In genomic region chr11:68053117-68053516, GRCh38 we compare ENCODE assay signal across 13 cellular contexts. TPM values are rescaled to one million over a fixed set of nuclear protein-coding genes. Genes with fewer than 3 reads are reported as not detected.
DNase-seq lines count a peak whose midpoint lies in the region; ATAC-seq, FAIRE-seq and TF ChIP-seq lines count a peak whose summit lies in the region.
"Had no signal": no experiment of that assay in that cellular context is flagged by ENCODE, and none has a peak within 500 bp of the region (broad histone marks: within the 10 kb centered on the region; RNA-seq: fewer than 3 reads in every experiment).

No MANE protein-coding gene starts in this region.

- H3K4me3 Mint-ChIP-seq in WTC11, result no peak overlapping the region
- no peak overlapping the region for H3K4me3 Mint-ChIP-seq in stimulated activated naive CD8-positive, alpha-beta T cell treated with anti-CD3 and anti-CD28 coated beads, Interleukin-15, amount 100 ng/mL, for 72 hours
- H3K4me3 Mint-ChIP-seq: stimulated activated naive CD8-positive, alpha-beta T cell treated with anti-CD3 and anti-CD28 coated beads, Interleukin-15, Interleukin-2, amounts not matched to agents 100 ng/mL and 50 ng/mL, for 24 hours had no signal

- no peaks in the 10 kb centered on the region for H3K9me3 ChIP-seq in A549
- H3K9me3 ChIP-seq: gastroesophageal sphincter had no signal

- H3K9me3 Mint-ChIP-seq in WTC11, result no peaks in the 10 kb centered on the region
- no peaks in the 10 kb centered on the region for H3K9me3 Mint-ChIP-seq in stimulated activated naive CD8-positive, alpha-beta T cell treated with anti-CD3 and anti-CD28 coated beads, Interleukin-15, amount 100 ng/mL, for 72 hours
- H3K9me3 Mint-ChIP-seq: stimulated activated naive CD8-positive, alpha-beta T cell treated with anti-CD3 and anti-CD28 coated beads, Interleukin-15, Interleukin-2, amounts not matched to agents 100 ng/mL and 50 ng/mL, for 24 hours had no signal

- TF ChIP-seq POLR2A in A549 (IDR thresholded peaks at IDR 0.05; ENCODE audit: low read length), result no peak

- H3K4me2 ChIP-seq in A549, result no peak overlapping the region

- DNase-seq in A549 (ENCODE audit: low read depth in 1 of 2, low spot score in 1 of 2), result no peak
- peak; percentile 4 for DNase-seq in Daoy (ENCODE audit: low read depth)
- DNase-seq in WTC11 (ENCODE audit: low spot score), result no peak
- peak; percentile 57 for DNase-seq in islet precursor cell
- DNase-seq in NCI-H2171 treated with DMSO at 0.1 percent for 48 hours (lab: John Stamatoyannopoulos, UW), result no peak
- no peak for DNase-seq in stimulated activated naive CD8-positive, alpha-beta T cell treated with anti-CD3 and anti-CD28 coated beads, Interleukin-15, amount 100 ng/mL, for 72 hours
- DNase-seq: MV-4-11, NCI-H226 had no signal

- POLR2A ChIA-PET in A549 (lab: Yijun Ruan, JAX) (interaction anchor here (0.8 kb wide), 1 partner anchor 25 kb away, joined by 3 read pairs; no protein-coding TSS in a partner anchor), WTC11 (lab: Charles Lee) (no interaction called here)

- no peak overlapping the region for H3K27ac ChIP-seq in A549
- H3K27ac ChIP-seq: gastroesophageal sphincter had no signal

- H3K4me1 ChIP-seq in A549, result 0 out of 3 replicates have a peak, but pooled peaks cover 3% of the 10 kb centered on the region
- H3K4me1 ChIP-seq: gastroesophageal sphincter had no signal

- CTCF ChIA-PET in A549 (lab: Yijun Ruan, JAX) (interaction anchor here (0.8 to 1.6 kb wide), 3 partner anchors 12 to 156 kb away, joined by 3 to 4 read pairs (median 4); no protein-coding TSS in a partner anchor), WTC11 (lab: Charles Lee) (interaction anchor here (1.2 kb wide), 1 partner anchor 153 kb away, joined by 3 read pairs; no protein-coding TSS in a partner anchor)

- no peak for FAIRE-seq in A549 (lab: Jason Lieb, UNC)
- FAIRE-seq: islet of Langerhans had no signal

- H3K27ac Mint-ChIP-seq in WTC11, result no peak overlapping the region
- H3K27ac Mint-ChIP-seq in stimulated activated naive CD8-positive, alpha-beta T cell treated with anti-CD3 and anti-CD28 coated beads, Interleukin-15, amount 100 ng/mL, for 72 hours, result peak overlapping the region in 1 of 2 donors; percentile 39
- H3K27ac Mint-ChIP-seq: stimulated activated naive CD8-positive, alpha-beta T cell treated with anti-CD3 and anti-CD28 coated beads, Interleukin-15, Interleukin-2, amounts not matched to agents 100 ng/mL and 50 ng/mL, for 24 hours had no signal

- TF ChIP-seq CTCF in A549 (IDR thresholded peaks at IDR 0.05), result no peak
- TF ChIP-seq CTCF in WTC11 (IDR thresholded peaks at IDR 0.05), result no peak

- peak; percentile 10 to 15; a peak in 3 of 6 replicates for ATAC-seq in A549
- ATAC-seq in WTC11, result no peak; the same call in 1 of the 2 replicates
- no peak for ATAC-seq in stimulated activated naive CD8-positive, alpha-beta T cell treated with anti-CD3 and anti-CD28 coated beads, Interleukin-15, amount 100 ng/mL, for 72 hours
- no peak for ATAC-seq in GM21825 (IDR thresholded peaks at IDR 0.05; ENCODE audit: unreplicated experiment)
- no peak for ATAC-seq in HG03439 (IDR thresholded peaks at IDR 0.05; ENCODE audit: unreplicated experiment)
- ATAC-seq: gastroesophageal sphincter had no signal

- H3K27me3 Mint-ChIP-seq in WTC11 (ENCODE audit: low read depth), result no peaks in the 10 kb centered on the region
- H3K27me3 Mint-ChIP-seq in stimulated activated naive CD8-positive, alpha-beta T cell treated with anti-CD3 and anti-CD28 coated beads, Interleukin-15, amount 100 ng/mL, for 72 hours, result no peaks in the 10 kb centered on the region
- H3K27me3 Mint-ChIP-seq: stimulated activated naive CD8-positive, alpha-beta T cell treated with anti-CD3 and anti-CD28 coated beads, Interleukin-15, Interleukin-2, amounts not matched to agents 100 ng/mL and 50 ng/mL, for 24 hours had no signal

- peaks cover 6% of the 10 kb centered on the region for H3K4me1 Mint-ChIP-seq in WTC11
- no peaks in the 10 kb centered on the region for H3K4me1 Mint-ChIP-seq in stimulated activated naive CD8-positive, alpha-beta T cell treated with anti-CD3 and anti-CD28 coated beads, Interleukin-15, amount 100 ng/mL, for 72 hours

- H3K36me3 Mint-ChIP-seq in WTC11, result peaks cover 18% of the 10 kb centered on the region

- H3K4me3 ChIP-seq in A549, result no peak overlapping the region
- H3K4me3 ChIP-seq: gastroesophageal sphincter had no signal

- WGBS in A549 (ENCODE audit: missing lambda C conversion rate), result 81% methylated on average over 9 of the region's 9 CpGs

- TF ChIP-seq EP300 in A549 (IDR thresholded peaks at IDR 0.05), result no peak

- TF ChIP-seq RAD21 in A549 (conservative IDR thresholded peaks at IDR 0.05 in 1 of 2, IDR thresholded peaks at IDR 0.05 in 1 of 2), result no peak

TF ChIP-seq in A549, 52 proteins besides CTCF, POLR2A, EP300 and RAD21 (continues in another document):
- TF ChIP-seq EHF (CRISPR knock-in tag; IDR thresholded peaks at IDR 0.05) (no peak), HEYL (CRISPR knock-in tag; IDR thresholded peaks at IDR 0.05) (no peak), CHD4 (IDR thresholded peaks at IDR 0.05; ENCODE audit: borderline replicate concordance) (no peak), POLR2AphosphoS2 (conservative IDR thresholded peaks at IDR 0.05; ENCODE audit: low read length) (peak; percentile 63; the same call in 1 of the 2 replicates), SMC3 (IDR thresholded peaks at IDR 0.05) (no peak), EHMT2 (IDR thresholded peaks at IDR 0.05; ENCODE audit: low read depth) (no peak), PBX3 (IDR thresholded peaks at IDR 0.05) (0 out of 2 replicates have a peak, but pooled peaks have one; percentile 35)

TF ChIP-seq in WTC11, 78 proteins besides CTCF, POLR2A, EP300 and RAD21:
- no peak for TF ChIP-seq NR3C1 (CRISPR knock-in tag; conservative IDR thresholded peaks at IDR 0.05; ENCODE audit: low read depth)
- TF ChIP-seq RELA (CRISPR knock-in tag; IDR thresholded peaks at IDR 0.05; ENCODE audit: borderline replicate concordance), result no peak
- no peak for TF ChIP-seq MYBL2 (CRISPR knock-in tag; IDR thresholded peaks at IDR 0.05)
- 0 out of 2 replicates have a peak, but pooled peaks have one; percentile 43 for TF ChIP-seq EMX1 (CRISPR knock-in tag; IDR thresholded peaks at IDR 0.05)
- TF ChIP-seq NFATC4 (CRISPR knock-in tag; IDR thresholded peaks at IDR 0.05), result 0 out of 2 replicates have a peak, but pooled peaks have one; percentile 11

RNA-seq across cellular contexts. Expression of gene TCIRG1, which starts 14.3 kb away (rescaled TPM):
- polyA plus RNA-seq in A549 (2011; rRNA removed) (36.3 and 49.4 TPM in 2 replicates), A549 (2017; fragmentation: RNase III; extraction: RNeasy Plus Mini Kit Qiagen cat#74134 plus additional on column Dnase treatment) (94.9 to 120 TPM (median 115 TPM) in 3 replicates)
- polyA plus RNA-seq in A549 (2012; cell fraction: cytosol; rRNA removed), result 99.5 and 132 TPM in 2 replicates
- 1,336 and 1,871 TPM in 2 replicates for polyA plus RNA-seq in A549 (2012; cell fraction: nucleus; rRNA removed)
- 33.0 and 50.4 TPM in 2 replicates for polyA minus RNA-seq in A549 (2011; rRNA and poly(A)+ RNA removed)
- 31.7 and 41.0 TPM in 2 replicates for total RNA-seq in Daoy (2014; rRNA removed; shearing (Covaris generic))
- total RNA-seq in WTC11 (2021), result 50.7 to 51.7 TPM (median 51.1 TPM) in 3 replicates

RNA-seq across cellular contexts. Expression of gene NDUFS8, which starts 22.6 kb away (rescaled TPM):
- polyA plus RNA-seq in A549 (2011; rRNA removed), result 71.0 and 73.7 TPM in 2 replicates
- 361 and 428 TPM in 2 replicates for polyA plus RNA-seq in A549 (2012; cell fraction: cytosol; rRNA removed)
- polyA plus RNA-seq in A549 (2012; cell fraction: nucleus; rRNA removed), result 379 and 494 TPM in 2 replicates
- polyA plus RNA-seq in A549 (2017; fragmentation: RNase III; extraction: RNeasy Plus Mini Kit Qiagen cat#74134 plus additional on column Dnase treatment), result 283 to 300 TPM (median 298 TPM) in 3 replicates
- 93.4 and 105 TPM in 2 replicates for polyA minus RNA-seq in A549 (2011; rRNA and poly(A)+ RNA removed)
- 202 and 241 TPM in 2 replicates for total RNA-seq in Daoy (2014; rRNA removed; shearing (Covaris generic))
- total RNA-seq in WTC11 (2021), result 221 to 247 TPM (median 240 TPM) in 3 replicates

RNA-seq across cellular contexts. Expression of gene ALDH3B1, which starts 43.0 kb away (rescaled TPM):
- 109 and 130 TPM in 2 replicates for polyA plus RNA-seq in A549 (2011; rRNA removed)
- polyA plus RNA-seq in A549 (2012; cell fraction: cytosol; rRNA removed), result 155 and 214 TPM in 2 replicates
- polyA plus RNA-seq in A549 (2012; cell fraction: nucleus; rRNA removed), result 236 and 305 TPM in 2 replicates
- polyA plus RNA-seq in A549 (2017; fragmentation: RNase III; extraction: RNeasy Plus Mini Kit Qiagen cat#74134 plus additional on column Dnase treatment), result 93.7 to 104 TPM (median 94.4 TPM) in 3 replicates
- 46.0 and 65.0 TPM in 2 replicates for polyA minus RNA-seq in A549 (2011; rRNA and poly(A)+ RNA removed)
- 5.8 and 8.2 TPM in 2 replicates for total RNA-seq in Daoy (2014; rRNA removed; shearing (Covaris generic))
- total RNA-seq in WTC11 (2021), result 0.30 to 0.53 TPM (median 0.46 TPM) in 3 replicates

RNA-seq across cellular contexts. Expression of gene UNC93B1, which starts 49.2 kb away (rescaled TPM):
- polyA plus RNA-seq in A549 (2011; rRNA removed) (49.4 and 55.5 TPM in 2 replicates), A549 (2017; fragmentation: RNase III; extraction: RNeasy Plus Mini Kit Qiagen cat#74134 plus additional on column Dnase treatment) (43.7 to 51.2 TPM (median 47.1 TPM) in 3 replicates)
- 69.3 and 103 TPM in 2 replicates for polyA plus RNA-seq in A549 (2012; cell fraction: cytosol; rRNA removed)
- polyA plus RNA-seq in A549 (2012; cell fraction: nucleus; rRNA removed), result 270 and 373 TPM in 2 replicates
- polyA minus RNA-seq in A549 (2011; rRNA and poly(A)+ RNA removed), result 103 and 125 TPM in 2 replicates
- 11.7 and 26.5 TPM in 2 replicates for total RNA-seq in Daoy (2014; rRNA removed; shearing (Covaris generic))
- total RNA-seq in WTC11 (2021), result 27.7 to 29.7 TPM (median 27.9 TPM) in 3 replicates

Comparison
In these comparisons a context has a peak if more than half of its experiments do, and no peak if none do; other contexts are left out.
1. ATAC-seq: peak in A549 (2 of 2); none in WTC11 (single experiment), stimulated activated naive CD8-positive, alpha-beta T cell treated with anti-CD3 and anti-CD28 coated beads, Interleukin-15, amount 100 ng/mL, for 72 hours (single experiment), GM21825 (single experiment) and HG03439 (single experiment).
2. DNase-seq: peak in Daoy (single experiment) and islet precursor cell (single experiment); none in A549 (0 of 2), WTC11 (single experiment), NCI-H2171 treated with DMSO at 0.1 percent for 48 hours (single experiment) and stimulated activated naive CD8-positive, alpha-beta T cell treated with anti-CD3 and anti-CD28 coated beads, Interleukin-15, amount 100 ng/mL, for 72 hours (0 of 2).